ENCODE assay signal across 19 cellular contexts in the genomic region with DNA sequence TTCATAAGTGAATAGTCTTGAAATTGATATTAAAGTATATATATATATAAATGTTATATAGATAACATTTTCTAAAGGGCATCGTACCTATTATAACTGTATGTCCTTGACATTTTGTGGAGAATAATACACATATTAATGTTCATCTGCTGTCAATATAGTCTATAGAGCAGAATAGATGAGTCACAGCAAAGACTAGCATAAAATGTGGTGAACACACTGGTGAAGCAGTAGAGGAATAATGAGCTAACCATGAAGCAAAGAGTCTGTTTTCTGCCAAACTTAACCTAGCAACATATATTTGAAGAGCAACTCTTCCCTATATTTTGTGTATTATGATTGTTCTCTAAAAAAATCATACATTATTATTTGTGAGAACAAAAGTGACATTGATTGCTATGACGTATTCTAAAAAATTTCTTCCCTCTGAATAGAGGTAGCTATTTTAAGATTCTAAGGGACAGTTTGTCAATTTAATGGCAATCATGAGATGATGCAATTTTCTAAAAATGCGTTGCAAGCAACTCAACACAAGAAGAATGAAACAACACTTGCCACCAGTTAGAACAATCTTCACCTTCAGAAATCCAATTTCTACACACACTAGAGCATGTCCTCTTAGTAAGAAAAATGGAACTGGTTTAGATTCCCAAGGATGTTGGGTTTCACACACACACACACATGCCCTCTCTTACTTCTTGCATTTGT. TPM values are rescaled to one million over a fixed set of nuclear protein-coding genes. Genes with fewer than 3 reads are reported as not detected.
DNase-seq lines count a peak whose midpoint lies in the region; ATAC-seq and TF ChIP-seq lines count a peak whose summit lies in the region.
"Had no signal": no experiment of that assay in that cellular context is flagged by ENCODE, and none has a peak within 500 bp of the region (broad histone marks: within the 10 kb centered on the region; RNA-seq: fewer than 3 reads in every experiment).

No MANE protein-coding gene starts in this region.

- peak overlapping the region; percentile 71 for H3K27ac Mint-ChIP-seq in T-helper 17 cell
- H3K27ac Mint-ChIP-seq: activated T-helper 2 cell treated with anti-CD3 and anti-CD28 coated beads, Interferon-gamma antibody, Interleukin-2, Interleukin-4, amounts not matched to agents 10 μg/mL and 5 μg/mL and 100 μg/mL, durations not matched to agents 14 hours and 24 hours and 36 hours had no signal

- no peak overlapping the region for H3K4me3 Mint-ChIP-seq in T-helper 17 cell

- no peaks in the 10 kb centered on the region for H3K36me3 ChIP-seq in GM23248 (ENCODE audit: low read depth)
- H3K36me3 ChIP-seq: BE2C, heart right ventricle, pancreas, uterus had no signal

- H3K27me3 ChIP-seq in GM23248 (replicated peaks; ENCODE audit: insufficient read depth), result no peaks in the 10 kb centered on the region
- H3K27me3 ChIP-seq: BE2C, pancreas, uterus had no signal

- no peak overlapping the region for H2AFZ ChIP-seq in GM23248

- H3K4me1 Mint-ChIP-seq in T-helper 17 cell, result peaks cover 46% of the 10 kb centered on the region

- H3K4me3 ChIP-seq in AG10803 (ENCODE audit: low read length) (no peak overlapping the region), GM23248 (no peak overlapping the region)
- H3K4me3 ChIP-seq: heart right ventricle, pancreas, uterus had no signal

- H3K4me1 ChIP-seq in GM23248 (ENCODE audit: insufficient read depth), result peaks cover 23% of the 10 kb centered on the region
- H3K4me1 ChIP-seq: uterus had no signal

- no peaks in the 10 kb centered on the region for H3K27me3 Mint-ChIP-seq in T-helper 17 cell

- DNase-seq in AG10803 (ENCODE audit: low read depth) (peak; percentile 44), GM23248 (peak; percentile 56), T-helper 17 cell (no peak), foreskin melanocyte (peak; percentile 52), OCI-M2 (lab: John Stamatoyannopoulos, UW; ENCODE audit: unreplicated experiment) (no peak), C1 segment of cervical spinal cord (lab: John Stamatoyannopoulos, UW) (no peak)
- DNase-seq: BE2C; Calu3; cerebellar nuclear complex; effector CD8-positive, alpha-beta T cell; heart right ventricle; islet precursor cell; mammary epithelial cell; NCI-H146; pancreas; stimulated activated CD4-positive, alpha-beta T cell treated with anti-CD3 and anti-CD28 coated beads, Interleukin-1b, Interleukin-23, amount 100 ng/mL, for 48 hours; uterus had no signal

- no peak overlapping the region for H3K9ac ChIP-seq in GM23248

- peaks cover 18% of the 10 kb centered on the region for H3F3A ChIP-seq in GM23248 (ENCODE audit: insufficient read depth)

- in situ Hi-C loops in GM23248 (cut with MboI), result no loop called here

- H3K9me2 ChIP-seq in GM23248 (ENCODE audit: insufficient read depth), result no peaks in the 10 kb centered on the region

- H3K79me2 ChIP-seq in GM23248 (ENCODE audit: insufficient read depth), result peaks cover 98% of the 10 kb centered on the region

- no peaks in the 10 kb centered on the region for H4K20me1 ChIP-seq in GM23248 (ENCODE audit: insufficient read depth)

- no peak overlapping the region for H3K27ac ChIP-seq in GM23248
- H3K27ac ChIP-seq: heart right ventricle, pancreas, uterus had no signal

- ATAC-seq in T-helper 17 cell, result no peak
- ATAC-seq in GM21717 (IDR thresholded peaks at IDR 0.05; ENCODE audit: unreplicated experiment), result no peak
- ATAC-seq: heart right ventricle, pancreas had no signal

- TF ChIP-seq CTCF in AG10803 (conservative IDR thresholded peaks at IDR 0.05; ENCODE audit: low read length), result no peak

- 75 to 83% methylated on average over 3 of the region's 3 CpGs for WGBS in GM23248 (ENCODE audit: low coverage in 1 of 2, low lambda C conversion rate in 2 of 2, missing lambda C conversion rate in 2 of 2), 2 experiments

- H3K9me3 ChIP-seq in GM23248 (ENCODE audit: low read depth) (no peaks in the 10 kb centered on the region), T-helper 17 cell (ENCODE audit: control insufficient read depth, low read length, poor library complexity, severe bottlenecking) (no peaks in the 10 kb centered on the region)
- H3K9me3 ChIP-seq: BE2C, heart right ventricle, pancreas, uterus had no signal

- H3K4me2 ChIP-seq in GM23248 (ENCODE audit: unreplicated experiment), result no peak overlapping the region

- H3K36me3 Mint-ChIP-seq in T-helper 17 cell (ENCODE audit: low read depth), result peaks cover 6% of the 10 kb centered on the region

RNA-seq across cellular contexts. Expression of a gene that starts 22.0 kb away (rescaled TPM):
- total RNA-seq in GM23248 (2014; rRNA removed; shearing (Covaris generic)), result 19.2 and 20.5 TPM in 2 replicates
- polyA plus RNA-seq in GM23248 (2016; fragmentation: Nextera tagmentation; extraction: Ambion mirVana), result 6.1 and 8.5 TPM in 2 replicates
- total RNA-seq in T-helper 17 cell, result 100 to 1,000 TPM; 185 to 233 TPM

Comparison
In these comparisons a context has a peak if more than half of its experiments do, and no peak if none do; other contexts are left out.
1. DNase-seq: peak in AG10803 (single experiment), GM23248 (single experiment) and foreskin melanocyte (single experiment); none in T-helper 17 cell (0 of 3), OCI-M2 (single experiment) and C1 segment of cervical spinal cord (0 of 14).